ENCODE assay signal across 1 cellular context in genomic region chr5:62127098-62127736, GRCh38.
TF ChIP-seq lines count a peak whose summit lies in the region.

No MANE protein-coding gene starts in this region.

TF ChIP-seq in GM23338, 12 proteins besides CTCF, POLR2A, EP300 and RAD21 (continued from another document):
- TF ChIP-seq REST (IDR thresholded peaks at IDR 0.05; ENCODE audit: unreplicated experiment) = no peak
- TF ChIP-seq CREB1 (CRISPR knock-in tag; IDR thresholded peaks at IDR 0.05; ENCODE audit: low read depth) = no peak
